In genomic region chr3:195818301-195818700, GRCh38 we compare ENCODE assay signal across 19 cellular contexts. TPM values are rescaled to one million over a fixed set of nuclear protein-coding genes. Genes with fewer than 3 reads are reported as not detected.
DNase-seq lines count a peak whose midpoint lies in the region; ATAC-seq, FAIRE-seq and TF ChIP-seq lines count a peak whose summit lies in the region.
"Had no signal": no experiment of that assay in that cellular context is flagged by ENCODE, and none has a peak within 500 bp of the region (broad histone marks: within the 10 kb centered on the region; RNA-seq: fewer than 3 reads in every experiment).

No MANE protein-coding gene starts in this region.

- 16% methylated on average over 19 of the region's 21 CpGs for WGBS in K562 (ENCODE audit: insufficient coverage, low coverage, missing lambda C conversion rate)
- WGBS in spleen, 5 donors, result 90 to 95% (median 92%) methylated on average over 21 of the region's 21 CpGs
- WGBS in sigmoid colon, 2 donors, result 93 to 94% methylated on average over 21 of the region's 21 CpGs

- H3K4me3 Mint-ChIP-seq in GM23338, result no peak overlapping the region
- H3K4me3 Mint-ChIP-seq: B cell; CD4-positive, alpha-beta T cell had no signal

- no TSS peak for BruUV-seq in K562 (replicated peaks; lab: Mats Ljungman, UMichigan)

- no peak for DNase-seq in GM23338 (ENCODE audit: low spot score)
- DNase-seq in K562 (ENCODE audit: extremely low read depth in 1 of 4, low spot score in 3 of 4), result no peak
- DNase-seq in left lung, result peak; percentile 26 to 77
- peak; percentile 58 for DNase-seq in spleen
- DNase-seq in Kasumi-1 (lab: John Stamatoyannopoulos, UW), result no peak
- DNase-seq in sigmoid colon, result no peak
- DNase-seq: C1 segment of cervical spinal cord; CD4-positive, alpha-beta T cell; DMS153; DMS79 treated with DMSO at 0.1 percent for 48 hours; EL had no signal

- no peak overlapping the region for H3K27ac Mint-ChIP-seq in GM23338
- H3K27ac Mint-ChIP-seq: B cell; CD4-positive, alpha-beta T cell had no signal

- H3K4me1 ChIP-seq in GM23338 (ENCODE audit: insufficient read depth), result no peaks in the 10 kb centered on the region
- H3K4me1 ChIP-seq in K562 (replicated peaks in 1 of 2; ENCODE audit: control insufficient read depth in 2 of 2, insufficient read depth in 2 of 2, low read length in 2 of 2), result peaks cover 10 to 28% of the 10 kb centered on the region in 2 experiments; a peak in 4 of 5 replicates
- H3K4me1 ChIP-seq in left lung, result peaks cover 0 to 7% of the 10 kb centered on the region in 2 donors
- no peaks in the 10 kb centered on the region for H3K4me1 ChIP-seq in spleen
- H3K4me1 ChIP-seq in sigmoid colon, result no peaks in the 10 kb centered on the region
- H3K4me1 ChIP-seq: HAP-1 had no signal

- no peaks in the 10 kb centered on the region for H3K9me2 ChIP-seq in GM23338 (ENCODE audit: insufficient read depth)

- TF ChIP-seq EP300 in K562 (IDR thresholded peaks at IDR 0.05; ENCODE audit: low read length), result no peak
- no peak for TF ChIP-seq EP300 in sigmoid colon (IDR thresholded peaks at IDR 0.05)

- H3K9me3 ChIP-seq in K562 (replicated peaks; ENCODE audit: control insufficient read depth, insufficient read depth, low read depth, low read length) (no peaks in the 10 kb centered on the region), left lung (no peaks in the 10 kb centered on the region), spleen (no peaks in the 10 kb centered on the region), sigmoid colon (no peaks in the 10 kb centered on the region)
- H3K9me3 ChIP-seq: HAP-1 had no signal

- no peaks in the 10 kb centered on the region for H3K36me3 Mint-ChIP-seq in GM23338 (ENCODE audit: low read depth)

- H3K9me1 ChIP-seq in K562 (ENCODE audit: control insufficient read depth, insufficient read depth, low read length), result peaks cover 3% of the 10 kb centered on the region

- H3K27me3 ChIP-seq in GM23338 (ENCODE audit: insufficient read depth) (no peaks in the 10 kb centered on the region), K562 (ENCODE audit: control insufficient read depth in 2 of 2, insufficient read depth in 2 of 2, low read length in 2 of 2) (peaks cover 12 to 43% of the 10 kb centered on the region in 2 experiments), left lung (peaks cover 0 to 30% of the 10 kb centered on the region in 2 donors), spleen (replicated peaks in 1 of 7) (peaks cover 0 to 49% (median 0%) of the 10 kb centered on the region in 7 donors), sigmoid colon (peaks cover 0 to 14% (median 0%) of the 10 kb centered on the region in 3 donors)

- TF ChIP-seq CTCF in GM23338 (conservative IDR thresholded peaks at IDR 0.05; ENCODE audit: low read depth in 2 of 2), result no peak
- no peak for TF ChIP-seq CTCF in K562 (IDR thresholded peaks at IDR 0.05 in 2 of 3, conservative IDR thresholded peaks at IDR 0.05 in 1 of 3; ENCODE audit: insufficient read depth in 2 of 3, low read depth in 1 of 3, low read length in 3 of 3)
- TF ChIP-seq CTCF in left lung (IDR thresholded peaks at IDR 0.05), result no peak
- TF ChIP-seq CTCF in spleen (IDR thresholded peaks at IDR 0.05 in 8 of 11, conservative IDR thresholded peaks at IDR 0.05 in 3 of 11), result no peak
- TF ChIP-seq CTCF in sigmoid colon (IDR thresholded peaks at IDR 0.05), result no peak

- TF ChIP-seq RAD21 in K562 (CRISPR knock-in tag; conservative IDR thresholded peaks at IDR 0.05 in 1 of 2, IDR thresholded peaks at IDR 0.05 in 1 of 2), result no peak

- CTCF ChIA-PET in K562 (lab: Yijun Ruan, JAX; ENCODE audit: low intra/inter-chr PET ratio), result no interaction called here

- H3K4me3 ChIP-seq in GM23338 (no peak overlapping the region), K562 (no peak overlapping the region), left lung (no peak overlapping the region), spleen (no peak overlapping the region), sigmoid colon (no peak overlapping the region)
- H3K4me3 ChIP-seq: HAP-1 had no signal

- H3K27me3 Mint-ChIP-seq in GM23338 (ENCODE audit: insufficient read depth, low read depth, poor library complexity), result peaks cover 9% of the 10 kb centered on the region
- H3K27me3 Mint-ChIP-seq: CD4-positive, alpha-beta T cell had no signal

- no peak overlapping the region for H3K4me2 ChIP-seq in GM23338
- H3K4me2 ChIP-seq in K562 (ENCODE audit: insufficient read depth, low read length), result no peak overlapping the region

- no peaks in the 10 kb centered on the region for H3K36me3 ChIP-seq in GM23338 (ENCODE audit: insufficient read depth)
- H3K36me3 ChIP-seq in K562 (ENCODE audit: control insufficient read depth, insufficient read depth, low read length), result no peaks in the 10 kb centered on the region
- H3K36me3 ChIP-seq in left lung, result no peaks in the 10 kb centered on the region
- no peaks in the 10 kb centered on the region for H3K36me3 ChIP-seq in spleen
- no peaks in the 10 kb centered on the region for H3K36me3 ChIP-seq in sigmoid colon
- H3K36me3 ChIP-seq: HAP-1 had no signal

- intact Hi-C loops in K562 (cut with micrococcal nuclease) (no loop called here), left lung (cut with DNase I) (no loop called here), spleen (cut with DNase I; ENCODE audit: low total_unique reads) (no loop called here), sigmoid colon (cut with DNase I) (no loop called here)

- no peak for TF ChIP-seq POLR2A in K562 (conservative IDR thresholded peaks at IDR 0.05)
- TF ChIP-seq POLR2A in spleen (IDR thresholded peaks at IDR 0.05), result no peak
- no peak for TF ChIP-seq POLR2A in sigmoid colon (IDR thresholded peaks at IDR 0.05)

- H2AFZ ChIP-seq in GM23338 (peak overlapping the region; percentile 23; the same call in 1 of the 2 replicates), K562 (ENCODE audit: low read depth, low read length) (no peak overlapping the region)

- peaks cover 3% of the 10 kb centered on the region; the same call in 2 of the 3 replicates for H3K4me1 Mint-ChIP-seq in GM23338
- H3K4me1 Mint-ChIP-seq: B cell had no signal

- POLR2A ChIA-PET in K562 (lab: Yijun Ruan, JAX), result interaction anchor here (1.0 to 1.4 kb wide), 3 partner anchors 9 to 11 kb away, joined by 3 to 8 read pairs (median 4); no protein-coding TSS in a partner anchor

- no peaks in the 10 kb centered on the region for H3K9me3 Mint-ChIP-seq in GM23338
- H3K9me3 Mint-ChIP-seq: CD4-positive, alpha-beta T cell had no signal

- H3K27ac ChIP-seq in GM23338 (ENCODE audit: low read depth) (no peak overlapping the region), K562 (ENCODE audit: extremely low read depth, low read depth, low read length) (no peak overlapping the region), left lung (no peak overlapping the region), spleen (no peak overlapping the region), sigmoid colon (no peak overlapping the region)

- no peak for FAIRE-seq in K562 (lab: Jason Lieb, UNC)
- FAIRE-seq: A204.1, D721Med, G401.6, GM12891, H1 had no signal

- H3K9ac ChIP-seq in K562 (ENCODE audit: insufficient read depth in 1 of 2, low read depth in 2 of 2, low read length in 2 of 2), result peak overlapping the region in 1 of 2 experiments; percentile 68; a peak in 2 of 4 replicates

- H3K79me2 ChIP-seq in GM23338 (replicated peaks; ENCODE audit: insufficient read depth) (no peaks in the 10 kb centered on the region), K562 (ENCODE audit: control insufficient read depth, insufficient read depth, low read length) (no peaks in the 10 kb centered on the region)

- no peak for ATAC-seq in GM23338
- peak; percentile 59 for ATAC-seq in K562
- ATAC-seq in left lung, result no peak
- ATAC-seq in GM19035 (IDR thresholded peaks at IDR 0.05; ENCODE audit: unreplicated experiment), result no peak

- H4K20me1 ChIP-seq in GM23338 (replicated peaks; ENCODE audit: insufficient read depth) (no peaks in the 10 kb centered on the region), K562 (replicated peaks; ENCODE audit: control insufficient read depth, insufficient read depth, low read length) (no peaks in the 10 kb centered on the region)

- no peaks in the 10 kb centered on the region for H3F3A ChIP-seq in GM23338 (replicated peaks; ENCODE audit: low read depth)

- in situ Hi-C loops in K562 (cut with MboI), result no loop called here

TF ChIP-seq in GM23338, 12 proteins besides CTCF, POLR2A, EP300 and RAD21 (continues in another document):
- no peak for TF ChIP-seq POLR2AphosphoS5 (IDR thresholded peaks at IDR 0.05; ENCODE audit: low read depth)
- no peak for TF ChIP-seq ZNF331 (CRISPR knock-in tag; IDR thresholded peaks at IDR 0.05; ENCODE audit: low read depth)
- no peak for TF ChIP-seq JUNB (IDR thresholded peaks at IDR 0.05; ENCODE audit: unreplicated experiment)
- no peak for TF ChIP-seq CREB1 (CRISPR knock-in tag; IDR thresholded peaks at IDR 0.05; ENCODE audit: low read depth)

TF ChIP-seq in K562, 482 proteins besides CTCF, POLR2A, EP300 and RAD21 (continues in another document):
- TF ChIP-seq MAZ (CRISPR knock-in tag; conservative IDR thresholded peaks at IDR 0.05 in 1 of 2, IDR thresholded peaks at IDR 0.05 in 1 of 2), result 0 out of 4 replicates have a peak, but pooled peaks of 1 of the 2 experiments have one; percentile 19

RNA-seq across cellular contexts. Expression of gene MUC4, which starts 6.6 kb away (rescaled TPM):
- total RNA-seq in GM23338 (2014; rRNA removed; shearing (Covaris generic)), result 1.3 and 1.6 TPM in 2 replicates
- 0.80 and 1.3 TPM in 2 replicates for polyA plus RNA-seq in GM23338 (2016; fragmentation: Nextera tagmentation; extraction: Ambion mirVana)
- total RNA-seq in K562 (2011; cell fraction: chromatin; rRNA removed; ENCODE audit: low replicate concordance), result 7.6 and 11.7 TPM in 2 replicates
- 3.4 and 4.2 TPM in 2 replicates for total RNA-seq in K562 (2011; cell fraction: nucleolus; rRNA removed)
- total RNA-seq in K562 (2011; cell fraction: nucleoplasm; rRNA removed), result 6.2 and 17.9 TPM in 2 replicates
- total RNA-seq in K562 (2014; rRNA removed), result 0.12 TPM in 1 of 2 replicates, not detected in the other
- total RNA-seq in K562 (2014; rRNA removed; fragmentation: Illumina TruSeq; extraction: Trizol), result under 0.01 and 0.03 TPM in 2 replicates
- under 0.01 TPM in 1 of 2 replicates, not detected in the other for total RNA-seq in K562 (2015; rRNA removed; fragmentation: Illumina TruSeq; extraction: Trizol)
- total RNA-seq in K562 (2021), result 0.11 and 0.31 TPM in 2 replicates
- 0.11 and 0.21 TPM in 2 replicates for polyA plus RNA-seq in K562 (2011; rRNA removed)
- polyA plus RNA-seq in K562 (2011; cell fraction: cytosol; rRNA removed), result 0.16 and 0.61 TPM in 2 replicates
- polyA plus RNA-seq in K562 (2011; cell fraction: nucleus; rRNA removed), result 1.00 and 2.9 TPM in 2 replicates
- 0.22 and 2.0 TPM in 2 replicates for polyA plus RNA-seq in K562 (2012)
- 0.10 and 0.11 TPM in 2 replicates for polyA plus RNA-seq in K562 (2014; fragmentation: Illumina TruSeq; extraction: Trizol)
- not detected for polyA plus RNA-seq in K562 (2014; fragmentation: Nextera tagmentation; extraction: Ambion mirVana)
- 0.07 TPM in 2 replicates for polyA plus RNA-seq in K562 (2014; rRNA removed)
- polyA minus RNA-seq in K562 (2011; rRNA and poly(A)+ RNA removed), result 0.33 and 1.0 TPM in 2 replicates
- polyA minus RNA-seq in K562 (2011; cell fraction: cytosol; rRNA and poly(A)+ RNA removed), result 0.18 and 1.4 TPM in 2 replicates
- polyA minus RNA-seq in K562 (2011; cell fraction: nucleus; rRNA and poly(A)+ RNA removed), result 0.44 and 1.8 TPM in 2 replicates
- total RNA-seq in left lung, result 10 to 100 TPM in 1 of 2 donors, 1 to 10 TPM in 1; 2.9 to 12.8 TPM
- total RNA-seq in spleen, result not detected
- under 1 TPM in 2 of 3 donors, not detected in 1; 0.02 to 0.03 TPM for polyA plus RNA-seq in spleen
- total RNA-seq in sigmoid colon, result 1 to 10 TPM in 1 of 4 donors, under 1 TPM in 2, not detected in 1; under 0.01 to 6.4 (median 0.36) TPM
- polyA plus RNA-seq in sigmoid colon, result 100 to 1,000 TPM in 1 of 3 donors, 1 to 10 TPM in 2; 8.4 to 195 (median 8.8) TPM
- total RNA-seq: CD4-positive, alpha-beta T cell had no signal

Comparison
In these comparisons a context has a peak if more than half of its experiments do, and no peak if none do; other contexts are left out.
1. DNase-seq: peak in left lung (2 of 2) and spleen (single experiment); none in GM23338 (single experiment), K562 (0 of 4), Kasumi-1 (0 of 2) and sigmoid colon (single experiment).